In genomic region chr3:45664558-45664957, GRCh38 we compare ENCODE assay signal across 8 cellular contexts. TPM values are rescaled to one million over a fixed set of nuclear protein-coding genes. Genes with fewer than 3 reads are reported as not detected.
A peak's percentile ranks its signal among the peaks of the same experiment; 100 is the strongest.
DNase-seq lines count a peak whose midpoint lies in the region; ATAC-seq, FAIRE-seq and TF ChIP-seq lines count a peak whose summit lies in the region.

No MANE protein-coding gene starts in this region.

- TF ChIP-seq EP300 in GM12878 (IDR thresholded peaks at IDR 0.05; ENCODE audit: borderline replicate concordance in 1 of 2, control insufficient read depth in 1 of 2, low read depth in 2 of 2, low read length in 2 of 2): no peak

- H3K27ac ChIP-seq in GM12878 (ENCODE audit: control insufficient read depth, insufficient read depth) (peak overlapping the region; percentile 66), psoas muscle (no peak overlapping the region)

- DNase-seq in GM12891 (ENCODE audit: insufficient read length, low spot score): peak; percentile 48
- peak; percentile 28 for DNase-seq in UCSD-AML1 (lab: John Stamatoyannopoulos, UW; ENCODE audit: unreplicated experiment)
- peak; percentile 48 for DNase-seq in GM12878 (ENCODE audit: low read depth, low spot score)
- no peak for DNase-seq in psoas muscle
- DNase-seq in NCI-H524 (lab: John Stamatoyannopoulos, UW): no peak
- DNase-seq in NOMO-1 (lab: John Stamatoyannopoulos, UW; ENCODE audit: unreplicated experiment in 2 of 2): no peak
- DNase-seq in urothelium cell line (ENCODE audit: low spot score): no peak

- CTCF ChIA-PET in GM12878 (lab: Yijun Ruan, JAX): interaction anchor here (1.3 to 13.5 kb wide), 6 partner anchors 9 to 154 kb away, joined by 3 to 259 read pairs (median 4); no protein-coding TSS in a partner anchor

- peaks cover 8% of the 10 kb centered on the region for H3K79me2 ChIP-seq in GM12878 (ENCODE audit: control insufficient read depth, insufficient read depth, low read length)

- intact Hi-C loops in GM12878 (cut with micrococcal nuclease; ENCODE audit: unreplicated experiment): loop anchor here (10.0 kb wide), 1 partner anchor 450 kb away; no protein-coding TSS in a partner anchor
- intact Hi-C loops in psoas muscle (cut with DNase I): loop anchor here in 1 of 2 donors (10.0 kb wide), 2 partner anchors 440 to 620 kb away; partner anchors contain the start of gene TMEM158

- H2AFZ ChIP-seq in GM12878 (ENCODE audit: control insufficient read depth, low read depth, low read length): no peak overlapping the region

- POLR2A ChIA-PET in GM12878 (lab: Charles Lee): interaction anchor here (0.6 kb wide), 1 partner anchor 11 kb away, joined by 4 read pairs; no protein-coding TSS in a partner anchor

- WGBS in GM12878 (ENCODE audit: insufficient coverage, insufficient replicate concordance, low lambda C conversion rate, missing lambda C conversion rate): under 1% methylated on average over 10 of the region's 10 CpGs
- 61 to 68% (median 68%) methylated on average over 10 of the region's 10 CpGs for WGBS in psoas muscle, 3 donors

- TF ChIP-seq CTCF in GM12878 (IDR thresholded peaks at IDR 0.05 in 2 of 3, conservative IDR thresholded peaks at IDR 0.05 in 1 of 3; ENCODE audit: control insufficient read depth in 2 of 3, extremely low read depth in 1 of 3, insufficient read depth in 1 of 3, low read depth in 3 of 3, low read length in 3 of 3) (peak in 1 of 3 experiments; percentile 30; a peak in 1 of 6 replicates), psoas muscle (IDR thresholded peaks at IDR 0.05) (no peak)

- peaks cover 4% of the 10 kb centered on the region; the same call in 1 of the 2 replicates for H4K20me1 ChIP-seq in GM12878 (ENCODE audit: control insufficient read depth, insufficient read depth)

- TF ChIP-seq POLR2A in GM12891 (IDR thresholded peaks at IDR 0.05; ENCODE audit: low read depth, low read length) (no peak), GM12878 (IDR thresholded peaks at IDR 0.05; ENCODE audit: low read depth, low read length) (no peak)

- peak; percentile 25; the same call in 1 of the 2 replicates for TF ChIP-seq RAD21 in GM12878 (IDR thresholded peaks at IDR 0.05; ENCODE audit: insufficient read depth, low read depth, low read length)

- H3K4me3 ChIP-seq in GM12878 (no peak overlapping the region), psoas muscle (peak overlapping the region; percentile 40)

- RAD21 ChIA-PET in GM12878 (lab: Charles Lee; ENCODE audit: unreplicated experiment): interaction anchor here (0.7 to 1.5 kb wide), 3 partner anchors 10 to 68 kb away, joined by 3 to 5 read pairs (median 4); no protein-coding TSS in a partner anchor

- H3K27me3 ChIP-seq in GM12878 (replicated peaks in 1 of 2; ENCODE audit: control insufficient read depth in 2 of 2, insufficient read depth in 2 of 2, low read length in 1 of 2): no peaks in the 10 kb centered on the region
- H3K27me3 ChIP-seq in psoas muscle (ENCODE audit: insufficient read depth in 3 of 3, low read length in 2 of 3): no peaks in the 10 kb centered on the region

- no TSS peak for BruUV-seq in GM12878 (replicated peaks; lab: Mats Ljungman, UMichigan)

- H3K4me2 ChIP-seq in GM12878 (ENCODE audit: control insufficient read depth, insufficient read depth): peak overlapping the region; percentile 86

- SMC1A ChIA-PET in GM12878 (lab: Charles Lee; ENCODE audit: uncharacterized antibody, unreplicated experiment): interaction anchor here (0.7 to 4.0 kb wide), 5 partner anchors 9 to 263 kb away, joined by 3 to 14 read pairs (median 5); partner anchors contain the start of gene SACM1L

- peaks cover 20% of the 10 kb centered on the region for H3K4me1 ChIP-seq in GM12878 (ENCODE audit: control insufficient read depth, insufficient read depth, low read length)
- peaks cover 48% of the 10 kb centered on the region for H3K4me1 ChIP-seq in psoas muscle

- in situ Hi-C loops in GM12878 (cut with MboI): loop anchor here (5.0 to 10.0 kb wide), 2 partner anchors 440 to 627 kb away; partner anchors contain the start of gene TMEM158

- H3K36me3 ChIP-seq in GM12878 (ENCODE audit: control insufficient read depth in 2 of 2, insufficient read depth in 2 of 2, low read length in 1 of 2) (peaks cover 15 to 30% of the 10 kb centered on the region in 2 experiments; a peak in 3 of 4 replicates), psoas muscle (ENCODE audit: insufficient read depth in 1 of 2, low read depth in 1 of 2) (peaks cover 0 to 26% of the 10 kb centered on the region in 2 donors)

- peak; percentile 84 for FAIRE-seq in GM12891 (lab: Jason Lieb, UNC)
- peak; percentile 75 for FAIRE-seq in GM12878 (lab: Jason Lieb, UNC)
- no peak for FAIRE-seq in urothelium cell line (lab: Jason Lieb, UNC)

- H3K9ac ChIP-seq in GM12878 (ENCODE audit: control insufficient read depth, insufficient read depth, low read length): peak overlapping the region; percentile 32; the same call in 1 of the 2 replicates

- ATAC-seq in HG02852 (IDR thresholded peaks at IDR 0.05; ENCODE audit: unreplicated experiment) (peak; percentile 79), GM12878 (peak; percentile 97), psoas muscle (no peak)

- H3K9me3 ChIP-seq in GM12878 (replicated peaks; ENCODE audit: control insufficient read depth, insufficient read depth, low read length) (no peaks in the 10 kb centered on the region), psoas muscle (no peaks in the 10 kb centered on the region)

TF ChIP-seq in GM12891, 5 proteins besides CTCF, POLR2A, EP300 and RAD21:
- TF ChIP-seq POLR2AphosphoS5 (IDR thresholded peaks at IDR 0.05; ENCODE audit: low read depth, low read length) (no peak), PAX5 (IDR thresholded peaks at IDR 0.05; ENCODE audit: insufficient read depth, low read length, severe bottlenecking) (no peak), TAF1 (IDR thresholded peaks at IDR 0.05; ENCODE audit: low read depth, low read length) (no peak), SPI1 (IDR thresholded peaks at IDR 0.05; ENCODE audit: low read depth, low read length) (no peak), POU2F2 (IDR thresholded peaks at IDR 0.05; ENCODE audit: low read depth, low read length) (no peak)

TF ChIP-seq in GM12878, 131 proteins besides CTCF, POLR2A, EP300 and RAD21 (continues in another document):
- TF ChIP-seq MAX (IDR thresholded peaks at IDR 0.05; ENCODE audit: low read depth, low read length) (no peak), MTA2 (IDR thresholded peaks at IDR 0.05; ENCODE audit: low read depth) (0 out of 2 replicates have a peak, but pooled peaks have one; percentile 17), BCLAF1 (IDR thresholded peaks at IDR 0.05) (no peak), BHLHE40 (IDR thresholded peaks at IDR 0.05; ENCODE audit: borderline replicate concordance in 1 of 2, low read depth in 2 of 2, low read length in 1 of 2) (no peak)

RNA-seq across cellular contexts. Expression of gene SACM1L, which starts 24.6 kb away (rescaled TPM):
- polyA plus RNA-seq in GM12891 (2012; ENCODE audit: low read depth, missing spikeins): 12.0 TPM
- total RNA-seq in GM12878 (2013; cell fraction: nucleolus; rRNA removed): 184 and 189 TPM in 2 replicates
- 27.7 and 31.1 TPM in 2 replicates for total RNA-seq in GM12878 (2014; rRNA removed)
- total RNA-seq in GM12878 (2014; rRNA removed; fragmentation: Illumina TruSeq; extraction: Trizol): 26.8 and 32.0 TPM in 2 replicates
- 33.0 and 33.1 TPM in 2 replicates for total RNA-seq in GM12878 (2021)
- 10.2 TPM for polyA plus RNA-seq in GM12878 (2011; ENCODE audit: low read depth)
- 48.3 and 65.0 TPM in 2 replicates for polyA plus RNA-seq in GM12878 (2011; rRNA removed)
- 12.2 and 12.4 TPM in 2 replicates for polyA plus RNA-seq in GM12878 (2011; cell fraction: cytosol; rRNA removed)
- 62.5 and 63.6 TPM in 2 replicates for polyA plus RNA-seq in GM12878 (2011; cell fraction: nucleus; rRNA removed)
- 17.8 and 20.9 TPM in 2 replicates for polyA plus RNA-seq in GM12878 (2012)
- 28.4 and 34.2 TPM in 2 replicates for polyA plus RNA-seq in GM12878 (2014; fragmentation: Illumina TruSeq; extraction: Trizol)
- polyA plus RNA-seq in GM12878 (2014; fragmentation: Nextera tagmentation; extraction: Ambion mirVana): 10 to 100 TPM; 16.5 to 20.7 TPM
- polyA plus RNA-seq in GM12878 (2014; rRNA removed): 28.6 and 33.2 TPM in 2 replicates
- polyA plus RNA-seq in GM12878 (2016; fragmentation: Nextera tagmentation; extraction: Ambion mirVana): 10 to 100 TPM; 29.3 to 31.1 TPM
- polyA minus RNA-seq in GM12878 (2011; rRNA and poly(A)+ RNA removed): 35.0 and 50.7 TPM in 2 replicates
- 21.6 and 26.4 TPM in 2 replicates for polyA minus RNA-seq in GM12878 (2011; cell fraction: cytosol; rRNA and poly(A)+ RNA removed)
- 56.2 and 78.6 TPM in 2 replicates for polyA minus RNA-seq in GM12878 (2011; cell fraction: nucleus; rRNA and poly(A)+ RNA removed)
- total RNA-seq in psoas muscle: 10 to 100 TPM; 13.1 to 18.1 (median 14.5) TPM
- polyA plus RNA-seq in psoas muscle: 10 to 100 TPM in 2 of 3 donors, 1 to 10 TPM in 1; 7.5 to 14.2 (median 13.3) TPM

Comparison
In these comparisons a context has a peak if more than half of its experiments do, and no peak if none do; other contexts are left out.
1. DNase-seq: peak in GM12891 (single experiment), UCSD-AML1 (single experiment) and GM12878 (single experiment); none in psoas muscle (0 of 2), NCI-H524 (0 of 2), NOMO-1 (0 of 2) and urothelium cell line (single experiment).
2. ATAC-seq: peak in HG02852 (single experiment) and GM12878 (single experiment); none in psoas muscle (0 of 4).